In genomic region chr13:32471187-32471922, GRCh38 we compare ENCODE assay signal across 10 cellular contexts. TPM values are rescaled to one million over a fixed set of nuclear protein-coding genes. Genes with fewer than 3 reads are reported as not detected.
DNase-seq lines count a peak whose midpoint lies in the region; ATAC-seq and TF ChIP-seq lines count a peak whose summit lies in the region.
"Had no signal": no experiment of that assay in that cellular context is flagged by ENCODE, and none has a peak within 500 bp of the region (broad histone marks: within the 10 kb centered on the region; RNA-seq: fewer than 3 reads in every experiment).

No MANE protein-coding gene starts in this region.

- no peak for TF ChIP-seq CTCF in MCF 10A (IDR thresholded peaks at IDR 0.05; ENCODE audit: unreplicated experiment)
- no peak for TF ChIP-seq CTCF in mammary epithelial cell (conservative IDR thresholded peaks at IDR 0.05 in 1 of 2, IDR thresholded peaks at IDR 0.05 in 1 of 2; ENCODE audit: extremely low read depth in 1 of 2, insufficient read depth in 1 of 2, low read depth in 1 of 2, low read length in 2 of 2)
- no peak for TF ChIP-seq CTCF in dorsolateral prefrontal cortex (IDR thresholded peaks at IDR 0.05 in 54 of 56, conservative IDR thresholded peaks at IDR 0.05 in 2 of 56; ENCODE audit: low read depth in 1 of 56, partially characterized antibody in 56 of 56)
- TF ChIP-seq CTCF in GM13977 (IDR thresholded peaks at IDR 0.05; ENCODE audit: extremely low read depth, insufficient read depth, missing control alignments): no peak

- H2AFZ ChIP-seq in mammary epithelial cell (ENCODE audit: low read depth, low read length): no peak overlapping the region

- H3K9me3 Mint-ChIP-seq in MCF 10A (ENCODE audit: unreplicated experiment): no peaks in the 10 kb centered on the region

- in situ Hi-C loops in mammary epithelial cell (cut with MboI; ENCODE audit: low sequenced_read_pairs in 2 of 2) (no loop called here), GM13977 (cut with MboI; ENCODE audit: low pct_unique_long_range_greater_than_20kb, low sequenced_read_pairs, unreplicated experiment) (no loop called here)

- H3K27me3 ChIP-seq in mammary epithelial cell (ENCODE audit: insufficient read depth, low read length) (no peaks in the 10 kb centered on the region), dorsolateral prefrontal cortex (no peaks in the 10 kb centered on the region), aorta (ENCODE audit: control insufficient read depth in 1 of 2, insufficient read depth in 2 of 2, low read length in 1 of 2) (no peaks in the 10 kb centered on the region)
- H3K27me3 ChIP-seq: upper lobe of right lung had no signal

- H3K36me3 Mint-ChIP-seq in MCF 10A (ENCODE audit: insufficient read depth, unreplicated experiment): peaks cover 12% of the 10 kb centered on the region

- intact Hi-C loops in MCF 10A (cut with micrococcal nuclease) (no loop called here), mammary epithelial cell (cut with micrococcal nuclease) (no loop called here), dorsolateral prefrontal cortex (cut with DNase I) (loop anchor here in 1 of 2 donors (10.0 kb wide), 1 partner anchor 63 kb away; the partner anchor contains the start of gene N4BP2L2), aorta (cut with DNase I) (no loop called here)

- H3K9me3 ChIP-seq in mammary epithelial cell (replicated peaks; ENCODE audit: insufficient read depth, low read length) (no peaks in the 10 kb centered on the region), aorta (ENCODE audit: control insufficient read depth, low read length) (no peaks in the 10 kb centered on the region)
- H3K9me3 ChIP-seq: upper lobe of right lung had no signal

- H4K20me1 ChIP-seq in mammary epithelial cell (ENCODE audit: insufficient read depth, low read length): no peaks in the 10 kb centered on the region

- H3K27me3 Mint-ChIP-seq in MCF 10A (ENCODE audit: insufficient read depth, unreplicated experiment): no peaks in the 10 kb centered on the region

- POLR2A ChIA-PET in MCF 10A (lab: Yijun Ruan, JAX): no interaction called here

- H3K4me2 ChIP-seq in mammary epithelial cell (ENCODE audit: insufficient read depth, low read depth, low read length): no peak overlapping the region

- CTCF ChIA-PET in MCF 10A (lab: Yijun Ruan, JAX): interaction anchor here (0.6 to 1.3 kb wide), 2 partner anchors 22 to 110 kb away, joined by 3 to 5 read pairs; no protein-coding TSS in a partner anchor
- CTCF ChIA-PET in mammary epithelial cell (lab: Charles Lee; ENCODE audit: low non-redundant PET): no interaction called here

- no peak overlapping the region for H3K4me3 Mint-ChIP-seq in MCF 10A (ENCODE audit: unreplicated experiment)

- no peak overlapping the region for H3K27ac ChIP-seq in mammary epithelial cell (ENCODE audit: insufficient read depth, low read depth, low read length)
- peak overlapping the region in 58 of 59 donors; percentile 11 to 93 (median 83) for H3K27ac ChIP-seq in dorsolateral prefrontal cortex
- no peak overlapping the region for H3K27ac ChIP-seq in aorta (ENCODE audit: low read depth in 1 of 2, low read length in 2 of 2)
- H3K27ac ChIP-seq: upper lobe of right lung had no signal

- no peaks in the 10 kb centered on the region for H3K36me3 ChIP-seq in mammary epithelial cell (ENCODE audit: insufficient read depth, low read length)
- peaks cover 0 to 1% of the 10 kb centered on the region in 2 donors for H3K36me3 ChIP-seq in aorta (ENCODE audit: control insufficient read depth in 1 of 2, insufficient read depth in 2 of 2, low read length in 1 of 2)
- H3K36me3 ChIP-seq: upper lobe of right lung had no signal

- H3K27ac Mint-ChIP-seq in MCF 10A (ENCODE audit: low read depth, unreplicated experiment): peak overlapping the region; percentile 43

- no peaks in the 10 kb centered on the region for H3K79me2 ChIP-seq in mammary epithelial cell (ENCODE audit: insufficient read depth, low read length)

- WGBS in mammary epithelial cell (ENCODE audit: low coverage, missing lambda C conversion rate): 76% methylated on average over 11 of the region's 12 CpGs
- 58 to 60% methylated on average over 12 of the region's 12 CpGs for WGBS in aorta, 2 donors

- no peaks in the 10 kb centered on the region for H3K4me1 ChIP-seq in mammary epithelial cell (ENCODE audit: insufficient read depth, low read length)
- H3K4me1 ChIP-seq in aorta (ENCODE audit: control insufficient read depth in 1 of 2, insufficient read depth in 2 of 2, low read length in 2 of 2): no peaks in the 10 kb centered on the region
- H3K4me1 ChIP-seq: upper lobe of right lung had no signal

- H3K4me3 ChIP-seq in mammary epithelial cell (replicated peaks in 1 of 3; ENCODE audit: insufficient read depth in 1 of 3, low read depth in 2 of 3, low read length in 3 of 3) (no peak overlapping the region), dorsolateral prefrontal cortex (peak overlapping the region in 1 of 59 donors; percentile 22), aorta (ENCODE audit: low read length in 2 of 2) (no peak overlapping the region)
- H3K4me3 ChIP-seq: upper lobe of right lung had no signal

- peak; percentile 11 for DNase-seq in MCF 10A (ENCODE audit: unreplicated experiment)
- DNase-seq in mammary epithelial cell: no peak
- peak in 9 of 10 donors; percentile 9 to 88 (median 79) for DNase-seq in dorsolateral prefrontal cortex
- peak; percentile 63 for DNase-seq in myocyte (ENCODE audit: low read depth)
- DNase-seq in aorta: no peak
- no peak for DNase-seq in NK-92 treated with Interleukin-12 subunit alpha and Interleukin-12 subunit beta, amount 100 ng/mL, for 24 hours (lab: John Stamatoyannopoulos, UW)
- no peak for DNase-seq in GM13977 (ENCODE audit: low spot score)
- DNase-seq in NCI-H2029 treated with DMSO at 0.1 percent for 48 hours (lab: John Stamatoyannopoulos, UW): no peak
- DNase-seq: upper lobe of right lung had no signal

- H3K4me1 Mint-ChIP-seq in MCF 10A (ENCODE audit: insufficient read depth, unreplicated experiment): no peaks in the 10 kb centered on the region

- BruUV-seq in MCF 10A (replicated peaks; lab: Mats Ljungman, UMichigan) (no TSS peak), mammary epithelial cell (replicated peaks; lab: Mats Ljungman, UMichigan) (no TSS peak)

- peak; percentile 55 for ATAC-seq in aorta (ENCODE audit: low FRiP score)
- ATAC-seq: SK-N-SH treated with all-trans-retinoic acid at 6 μM for 48 hours, upper lobe of right lung had no signal

- H3K9ac ChIP-seq in mammary epithelial cell (ENCODE audit: insufficient read depth, low read length): no peak overlapping the region

- dilution Hi-C loops in mammary epithelial cell (cut with HindIII; ENCODE audit: low sequenced_read_pairs): no loop called here

RNA-seq across cellular contexts. Expression of gene N4BP2L1, which starts 43.4 kb away (rescaled TPM):
- 1.6 and 1.9 TPM in 2 replicates for total RNA-seq in MCF 10A (2022)
- total RNA-seq in mammary epithelial cell: 1 to 10 TPM; 1.3 to 3.7 TPM
- 0.25 TPM for polyA plus RNA-seq in mammary epithelial cell
- polyA minus RNA-seq in mammary epithelial cell: not detected
- 10 to 100 TPM; 33.3 to 87.5 (median 55.8) TPM for total RNA-seq in dorsolateral prefrontal cortex
- total RNA-seq in myocyte: 2.4 and 5.9 TPM in 2 replicates
- polyA plus RNA-seq in myocyte (2012): 3.5 TPM
- total RNA-seq in aorta: 10 to 100 TPM; 18.2 to 32.2 TPM
- polyA plus RNA-seq in aorta: 10 to 100 TPM; 13.3 to 33.7 TPM

Comparison
In these comparisons a context has a peak if more than half of its experiments do, and no peak if none do; other contexts are left out.
1. DNase-seq: peak in MCF 10A (single experiment), dorsolateral prefrontal cortex (9 of 10) and myocyte (single experiment); none in mammary epithelial cell (single experiment), aorta (0 of 2), NK-92 treated with Interleukin-12 subunit alpha and Interleukin-12 subunit beta, amount 100 ng/mL, for 24 hours (single experiment), GM13977 (single experiment) and NCI-H2029 treated with DMSO at 0.1 percent for 48 hours (single experiment).
2. H3K27ac ChIP-seq: peak in dorsolateral prefrontal cortex (58 of 59); none in mammary epithelial cell (single experiment) and aorta (0 of 2).